Comparison of ENCODE assay signal across 7 cellular contexts in the genomic region with DNA sequence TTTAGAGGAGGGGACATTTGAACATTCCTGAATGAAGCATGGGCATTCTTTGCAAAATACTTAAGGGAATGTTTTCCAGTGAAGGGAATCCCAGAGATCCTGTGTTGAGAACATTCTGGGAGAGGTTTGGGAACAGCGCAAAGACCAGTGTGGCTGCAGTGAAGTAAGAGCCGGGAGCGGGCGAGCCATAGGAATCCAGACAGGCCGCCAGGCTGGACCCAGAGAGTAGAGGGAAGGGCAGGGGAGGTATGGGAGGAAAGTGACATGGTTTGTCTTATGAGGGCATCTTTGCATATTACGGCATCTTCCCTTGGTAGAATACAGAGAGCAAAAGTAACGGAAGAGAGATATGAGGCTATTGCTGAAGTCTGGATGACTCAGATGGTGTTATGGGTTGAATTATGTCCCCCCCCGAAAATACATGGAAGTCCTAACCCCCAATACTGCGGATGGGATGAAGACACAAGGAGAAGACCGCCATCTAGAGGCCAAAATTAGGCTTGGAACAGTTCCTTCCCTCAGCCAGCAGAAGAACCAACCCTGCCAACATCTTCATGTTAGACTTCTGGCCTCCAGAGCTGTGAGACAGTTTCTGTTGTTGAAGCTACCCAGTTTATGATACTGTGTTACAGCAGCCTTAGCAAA.
A peak's percentile ranks its signal among the peaks of the same experiment; 100 is the strongest.
DNase-seq lines count a peak whose midpoint lies in the region; ATAC-seq and TF ChIP-seq lines count a peak whose summit lies in the region.

No MANE protein-coding gene starts in this region.

- intact Hi-C loops in right lobe of liver (cut with DNase I), result no loop called here

- H4K20me1 ChIP-seq in KMS-11 (ENCODE audit: insufficient read depth), result no peaks in the 10 kb centered on the region

- WGBS in right lobe of liver (ENCODE audit: insufficient coverage, low coverage, low lambda C conversion rate, missing lambda C conversion rate), result 78% methylated on average over 9 of the region's 10 CpGs

- H3K36me3 ChIP-seq in KMS-11 (ENCODE audit: insufficient read depth) (no peaks in the 10 kb centered on the region), right lobe of liver (no peaks in the 10 kb centered on the region)

- no peaks in the 10 kb centered on the region for H3K79me2 ChIP-seq in KMS-11 (ENCODE audit: insufficient read depth, low read depth)

- no peaks in the 10 kb centered on the region for H3K27me3 ChIP-seq in KMS-11 (ENCODE audit: insufficient read depth, low read depth)
- no peaks in the 10 kb centered on the region for H3K27me3 ChIP-seq in right lobe of liver

- peak; percentile 52 to 74 (median 72) for ATAC-seq in right lobe of liver
- no peak for ATAC-seq in GM21737 (IDR thresholded peaks at IDR 0.05; ENCODE audit: unreplicated experiment)
- no peak for ATAC-seq in GM19397 (IDR thresholded peaks at IDR 0.05; ENCODE audit: unreplicated experiment)

- H3K27ac ChIP-seq in KMS-11 (no peak overlapping the region), right lobe of liver (no peak overlapping the region)

- no peaks in the 10 kb centered on the region for H3K9me3 ChIP-seq in right lobe of liver

- H3K4me1 ChIP-seq in KMS-11 (ENCODE audit: low read depth, poor library complexity, severe bottlenecking) (peaks cover 11% of the 10 kb centered on the region), right lobe of liver (no peaks in the 10 kb centered on the region)

- H3K4me2 ChIP-seq in KMS-11, result no peak overlapping the region

- in situ Hi-C loops in G401 (cut with HindIII; ENCODE audit: low sequenced_read_pairs), result no loop called here

- H3K9ac ChIP-seq in KMS-11, result no peak overlapping the region

- TF ChIP-seq CTCF in GM10248 (IDR thresholded peaks at IDR 0.05; ENCODE audit: control extremely low read depth, extremely low read depth, low read depth, missing control alignments) (peak; percentile 61), KMS-11 (conservative IDR thresholded peaks at IDR 0.05; ENCODE audit: low read depth, low read length) (peak; percentile 94), right lobe of liver (IDR thresholded peaks at IDR 0.05) (peak; percentile 3 to 55 (median 32))

- H2AFZ ChIP-seq in KMS-11 (ENCODE audit: low read depth), result no peak overlapping the region

- POLR2A ChIA-PET in GM10248 (lab: Yijun Ruan, JAX), result no interaction called here

- H3K4me3 ChIP-seq in KMS-11 (IDR thresholded peaks at IDR 0.05; ENCODE audit: insufficient read depth, low read depth, low read length) (no peak overlapping the region), right lobe of liver (no peak overlapping the region)

- TF ChIP-seq POLR2A in right lobe of liver (IDR thresholded peaks at IDR 0.05), result no peak

- DNase-seq in GM10248 (ENCODE audit: extremely low spot score), result peak; percentile 13
- peak; percentile 72 for DNase-seq in amniotic epithelial cell (ENCODE audit: low read depth)
- no peak for DNase-seq in right lobe of liver
- no peak for DNase-seq in G401 (ENCODE audit: low spot score)

- CTCF ChIA-PET in GM10248 (lab: Yijun Ruan, JAX), result interaction anchor here (0.8 to 4.5 kb wide), 10 partner anchors 9 to 558 kb away, joined by 3 to 24 read pairs (median 4); no protein-coding TSS in a partner anchor

Comparison
In these comparisons a context has a peak if more than half of its experiments do, and no peak if none do; other contexts are left out.
1. DNase-seq: peak in GM10248 (single experiment) and amniotic epithelial cell (single experiment); none in right lobe of liver (0 of 3) and G401 (single experiment).
2. CTCF ChIP-seq: peak in every context shown above with its lines; median percentile 94 in KMS-11; 61 in GM10248; 32 in right lobe of liver.
3. ATAC-seq: peak in right lobe of liver (4 of 4); none in GM21737 (single experiment) and GM19397 (single experiment).